In the genomic region with DNA sequence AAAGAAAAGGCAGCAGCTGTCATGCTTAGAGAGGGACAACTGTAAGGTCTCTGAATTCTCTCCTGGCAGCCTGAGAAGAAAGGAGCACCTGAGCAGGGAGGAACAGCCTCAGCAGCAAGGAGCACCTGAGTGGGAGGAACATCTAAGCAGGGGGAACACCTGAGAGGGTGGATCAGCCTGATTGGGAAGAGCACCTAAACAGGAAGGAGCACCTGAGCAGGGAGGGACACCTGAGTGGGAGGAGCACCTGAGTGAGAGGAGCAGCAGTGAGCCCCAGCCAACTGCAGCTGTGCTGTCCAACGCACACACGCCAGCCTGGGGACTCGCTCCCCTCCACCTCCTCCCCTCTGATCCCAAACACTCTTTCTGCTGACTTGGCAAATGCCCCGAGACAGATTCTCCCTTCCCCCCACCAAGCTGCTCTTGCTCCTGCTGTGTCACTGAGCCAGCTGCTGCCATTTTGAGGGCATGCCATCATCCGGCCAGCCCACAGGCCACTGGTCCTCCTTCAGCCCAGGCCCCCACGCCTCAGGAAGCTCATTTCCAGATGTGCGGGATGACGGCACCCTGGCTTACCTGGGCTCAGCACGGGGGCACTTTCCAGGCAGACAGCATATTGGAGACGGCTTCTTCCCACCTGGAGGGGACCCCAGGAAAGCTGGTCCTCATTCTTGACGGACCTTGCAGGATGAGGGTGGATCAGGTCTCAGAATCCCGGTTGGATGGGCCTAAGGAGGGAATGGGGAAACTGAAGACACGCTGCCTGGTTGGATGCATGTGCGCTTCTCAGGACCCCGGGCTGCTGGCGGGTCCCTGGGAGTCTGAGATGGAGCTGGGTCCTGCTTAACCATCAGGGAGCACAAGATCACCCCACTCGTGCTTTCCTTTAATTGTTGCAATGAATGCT, we compare ENCODE assay signal across 31 cellular contexts. TPM values are rescaled to one million over a fixed set of nuclear protein-coding genes. Genes with fewer than 3 reads are reported as not detected.
A peak's percentile ranks its signal among the peaks of the same experiment; 100 is the strongest.
DNase-seq lines count a peak whose midpoint lies in the region; TF ChIP-seq lines count a peak whose summit lies in the region.
"Had no signal": no experiment of that assay in that cellular context is flagged by ENCODE, and none has a peak within 500 bp of the region (broad histone marks: within the 10 kb centered on the region; RNA-seq: fewer than 3 reads in every experiment).

No MANE protein-coding gene starts in this region.

- no peaks in the 10 kb centered on the region for H3K4me1 ChIP-seq in osteoblast (ENCODE audit: insufficient read depth, low read length)
- H3K4me1 ChIP-seq: SJCRH30 had no signal

- peaks cover 4% of the 10 kb centered on the region for H3K27me3 ChIP-seq in osteoblast (ENCODE audit: insufficient read depth, low read length)
- H3K27me3 ChIP-seq: Peyer's patch had no signal

- H3K27ac ChIP-seq in osteoblast (ENCODE audit: low read depth, low read length): no peak overlapping the region
- H3K27ac ChIP-seq: gastroesophageal sphincter, Peyer's patch, SJCRH30, tibial nerve had no signal

- H3K4me2 ChIP-seq in osteoblast (ENCODE audit: insufficient read depth, low read length): no peak overlapping the region
- H3K4me2 ChIP-seq: smooth muscle cell had no signal

- H4K20me1 ChIP-seq in osteoblast (ENCODE audit: insufficient read depth, low read length): no peaks in the 10 kb centered on the region

- DNase-seq in DMS 273 treated with DMSO at 0.1 percent for 48 hours (lab: John Stamatoyannopoulos, UW) (peak; percentile 37), NCI-H446 (lab: John Stamatoyannopoulos, UW) (peak; percentile 34 to 89), chondrocyte (ENCODE audit: low spot score) (peak; percentile 55), osteoblast (ENCODE audit: insufficient read length, low spot score, missing footprints) (peak; percentile 60), pons (ENCODE audit: low spot score) (no peak), 8988T (no peak)
- DNase-seq in activated CD4-positive, alpha-beta T cell treated with anti-CD3 and anti-CD28 coated beads for 1 hour: no peak
- DNase-seq: activated CD4-positive, alpha-beta T cell treated with anti-CD3 and anti-CD28 coated beads for 48 hours; activated naive CD8-positive, alpha-beta T cell treated with anti-CD3 and anti-CD28 coated beads, Interleukin-2, amount 50 U/mL, for 24 hours; activated T-cell treated with anti-CD3 and anti-CD28 coated beads, Interleukin-2, amount 50 U/mL, for 4 hours; C1 segment of cervical spinal cord; cerebellar nuclear complex; COR-L47; DMS79; GF-D8; hippocampal formation; left ventricle myocardium superior; midbrain; naive thymus-derived CD4-positive, alpha-beta T cell; NCI-H1417; NCI-H2081 treated with DMSO at 0.1 percent for 48 hours; NCI-H526 treated with DMSO at 0.1 percent for 48 hours; occipital lobe; SJCRH30; stimulated activated CD4-positive, alpha-beta T cell treated with anti-CD3 and anti-CD28 coated beads, Interleukin-2, amount 100 ng/mL, for 48 hours had no signal

- peaks cover 12% of the 10 kb centered on the region for H3K9me3 Mint-ChIP-seq in chondrocyte (ENCODE audit: low read depth)

- no peaks in the 10 kb centered on the region for H3K36me3 ChIP-seq in osteoblast (ENCODE audit: insufficient read depth, low read length)
- H3K36me3 ChIP-seq: gastroesophageal sphincter, Peyer's patch, SJCRH30, tibial nerve had no signal

- H3K79me2 ChIP-seq in osteoblast (ENCODE audit: insufficient read depth, low read length): no peaks in the 10 kb centered on the region

- TF ChIP-seq CTCF in chondrocyte (IDR thresholded peaks at IDR 0.05) (no peak), osteoblast (IDR thresholded peaks at IDR 0.05; ENCODE audit: extremely low read depth, low read depth, low read length) (no peak)

- H3K9me3 ChIP-seq in osteoblast (ENCODE audit: low read depth, low read length): no peaks in the 10 kb centered on the region
- H3K9me3 ChIP-seq: SJCRH30 had no signal

- H3K4me1 Mint-ChIP-seq in chondrocyte (ENCODE audit: low read depth): no peaks in the 10 kb centered on the region
- H3K4me1 Mint-ChIP-seq: activated naive CD8-positive, alpha-beta T cell treated with anti-CD3 and anti-CD28 coated beads, Interleukin-2, amount 50 U/mL, for 24 hours had no signal

- H3K4me3 ChIP-seq in osteoblast (ENCODE audit: insufficient read depth, low read length): no peak overlapping the region
- H3K4me3 ChIP-seq: gastroesophageal sphincter, Peyer's patch, SJCRH30, smooth muscle cell, tibial nerve had no signal

- peaks cover 3% of the 10 kb centered on the region for H3K36me3 Mint-ChIP-seq in chondrocyte (ENCODE audit: low read depth)

- H3K4me3 Mint-ChIP-seq in chondrocyte (ENCODE audit: unreplicated experiment): no peak overlapping the region
- H3K4me3 Mint-ChIP-seq: activated naive CD8-positive, alpha-beta T cell treated with anti-CD3 and anti-CD28 coated beads, Interleukin-2, amount 50 U/mL, for 24 hours; activated T-cell treated with anti-CD3 and anti-CD28 coated beads, Interleukin-2, amount 50 U/mL, for 4 hours; naive thymus-derived CD4-positive, alpha-beta T cell had no signal

- no peak overlapping the region for H2AFZ ChIP-seq in osteoblast (ENCODE audit: low read length)

- no peak overlapping the region for H3K27ac Mint-ChIP-seq in chondrocyte (ENCODE audit: unreplicated experiment)
- H3K27ac Mint-ChIP-seq: activated naive CD8-positive, alpha-beta T cell treated with anti-CD3 and anti-CD28 coated beads, Interleukin-2, amount 50 U/mL, for 24 hours; naive thymus-derived CD4-positive, alpha-beta T cell had no signal

- H3K27me3 Mint-ChIP-seq in chondrocyte (ENCODE audit: low read depth): peaks cover 77% of the 10 kb centered on the region

RNA-seq across cellular contexts. Expression of gene RBFOX3, which starts 57.7 kb away (rescaled TPM):
- total RNA-seq in chondrocyte (not detected in 3 replicates), osteoblast (not detected in 2 replicates)
- total RNA-seq: activated T-cell treated with anti-CD3 and anti-CD28 coated beads, Interleukin-2, amount 50 U/mL, for 4 hours; endothelial cell of umbilical vein; fibroblast of lung; left ventricle myocardium superior; smooth muscle cell; tibial nerve had no signal

Comparison
In these comparisons a context has a peak if more than half of its experiments do, and no peak if none do; other contexts are left out.
1. DNase-seq: peak in DMS 273 treated with DMSO at 0.1 percent for 48 hours (single experiment), NCI-H446 (2 of 2), chondrocyte (single experiment) and osteoblast (single experiment); none in pons (single experiment), 8988T (single experiment) and activated CD4-positive, alpha-beta T cell treated with anti-CD3 and anti-CD28 coated beads for 1 hour (single experiment).